In the genomic region with DNA sequence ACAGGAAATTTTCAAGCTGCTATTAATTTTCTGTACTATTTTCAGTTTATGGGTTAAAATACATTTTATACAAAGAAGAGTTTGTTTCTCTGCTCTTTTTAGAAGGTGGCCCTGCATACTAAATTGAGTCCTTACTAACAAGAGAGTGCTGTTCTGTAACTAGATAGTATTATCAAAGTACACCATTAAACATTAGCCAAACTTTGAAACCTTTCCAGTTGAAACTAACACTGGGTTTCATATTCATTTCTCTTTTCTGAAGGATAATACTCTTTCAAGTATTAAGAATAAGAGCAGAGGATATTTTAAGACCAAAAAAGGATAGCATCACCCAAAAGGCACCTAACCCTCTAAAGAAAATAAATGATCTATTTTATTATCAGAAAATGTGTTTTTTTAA, we compare ENCODE assay signal across 17 cellular contexts. TPM values are rescaled to one million over a fixed set of nuclear protein-coding genes. Genes with fewer than 3 reads are reported as not detected.
DNase-seq lines count a peak whose midpoint lies in the region; ATAC-seq lines count a peak whose summit lies in the region.
"Had no signal": no experiment of that assay in that cellular context is flagged by ENCODE, and none has a peak within 500 bp of the region (broad histone marks: within the 10 kb centered on the region; RNA-seq: fewer than 3 reads in every experiment).

No MANE protein-coding gene starts in this region.

- H3K4me1 Mint-ChIP-seq in activated naive CD8-positive, alpha-beta T cell (ENCODE audit: low read depth) = peaks cover 19% of the 10 kb centered on the region
- H3K4me1 Mint-ChIP-seq in activated naive CD8-positive, alpha-beta T cell treated with anti-CD3 and anti-CD28 coated beads for 36 hours = peaks cover 29% of the 10 kb centered on the region

- H3K36me3 Mint-ChIP-seq in activated naive CD8-positive, alpha-beta T cell = no peaks in the 10 kb centered on the region
- H3K36me3 Mint-ChIP-seq in activated naive CD8-positive, alpha-beta T cell treated with anti-CD3 and anti-CD28 coated beads for 36 hours = peaks cover 5% of the 10 kb centered on the region

- DNase-seq in activated naive CD8-positive, alpha-beta T cell treated with anti-CD3 and anti-CD28 coated beads for 36 hours = no peak
- DNase-seq in caudate nucleus (lab: John Stamatoyannopoulos, UW) (no peak), NCI-H69 (lab: John Stamatoyannopoulos, UW) (no peak)
- DNase-seq: DMS 273 treated with DMSO at 0.1 percent for 48 hours; mucosa of descending colon; NCI-H1105 treated with DMSO at 0.1 percent for 48 hours; NCI-H2227 treated with DMSO at 0.1 percent for 48 hours; stimulated activated CD8-positive, alpha-beta memory T cell treated with anti-CD3 and anti-CD28 coated beads, Interleukin-4, amount 100 ng/mL, for 48 hours; T-helper 1 cell; transverse colon had no signal

- no peak overlapping the region for H3K4me3 ChIP-seq in skeletal muscle tissue (ENCODE audit: low read length in 3 of 3)
- H3K4me3 ChIP-seq: HAP-1, mucosa of descending colon, prostate gland, transverse colon had no signal

- peak overlapping the region in 2 of 3 donors; percentile 9 to 36 for H3K9ac ChIP-seq in skeletal muscle tissue (ENCODE audit: low read depth in 1 of 3, low read length in 3 of 3)

- H3K4me3 Mint-ChIP-seq in activated naive CD8-positive, alpha-beta T cell = no peak overlapping the region
- no peak overlapping the region for H3K4me3 Mint-ChIP-seq in activated naive CD8-positive, alpha-beta T cell treated with anti-CD3 and anti-CD28 coated beads for 36 hours

- H3K36me3 ChIP-seq in skeletal muscle tissue (ENCODE audit: control insufficient read depth in 3 of 3, insufficient read depth in 3 of 3, low read length in 3 of 3) = peaks cover 14 to 16% (median 16%) of the 10 kb centered on the region in 3 donors
- H3K36me3 ChIP-seq: HAP-1, prostate gland had no signal

- ATAC-seq in HG02938 (IDR thresholded peaks at IDR 0.05; ENCODE audit: unreplicated experiment) = peak; percentile 44
- no peak for ATAC-seq in HG02870 (IDR thresholded peaks at IDR 0.05; ENCODE audit: unreplicated experiment)
- no peak for ATAC-seq in HG02610 (IDR thresholded peaks at IDR 0.05; ENCODE audit: unreplicated experiment)
- ATAC-seq: mucosa of descending colon had no signal

- H3K27ac ChIP-seq in caudate nucleus (ENCODE audit: low read depth, low read length) = peak overlapping the region; percentile 44
- H3K27ac ChIP-seq in skeletal muscle tissue (ENCODE audit: low read depth, low read length) = peak overlapping the region; percentile 6
- H3K27ac ChIP-seq: prostate gland, transverse colon had no signal

- H3K27me3 ChIP-seq in skeletal muscle tissue (ENCODE audit: control insufficient read depth in 3 of 3, insufficient read depth in 3 of 3, low read length in 3 of 3) = no peaks in the 10 kb centered on the region
- H3K27me3 ChIP-seq: transverse colon had no signal

- no peaks in the 10 kb centered on the region for H3K9me3 Mint-ChIP-seq in activated naive CD8-positive, alpha-beta T cell (ENCODE audit: low read depth)
- no peaks in the 10 kb centered on the region for H3K9me3 Mint-ChIP-seq in activated naive CD8-positive, alpha-beta T cell treated with anti-CD3 and anti-CD28 coated beads for 36 hours

- H3K27me3 Mint-ChIP-seq in activated naive CD8-positive, alpha-beta T cell = no peaks in the 10 kb centered on the region
- H3K27me3 Mint-ChIP-seq in activated naive CD8-positive, alpha-beta T cell treated with anti-CD3 and anti-CD28 coated beads for 36 hours = no peaks in the 10 kb centered on the region

- peaks cover 8 to 17% (median 16%) of the 10 kb centered on the region in 3 donors for H3K4me1 ChIP-seq in skeletal muscle tissue (ENCODE audit: control insufficient read depth in 3 of 3, insufficient read depth in 3 of 3, low read length in 3 of 3)
- H3K4me1 ChIP-seq: prostate gland had no signal

- H3K9me3 ChIP-seq in skeletal muscle tissue (ENCODE audit: control insufficient read depth in 3 of 3, low read length in 3 of 3) = no peaks in the 10 kb centered on the region
- H3K9me3 ChIP-seq: HAP-1, mucosa of descending colon, prostate gland, transverse colon had no signal

- H3K27ac Mint-ChIP-seq in activated naive CD8-positive, alpha-beta T cell = peak overlapping the region; percentile 10
- H3K27ac Mint-ChIP-seq in activated naive CD8-positive, alpha-beta T cell treated with anti-CD3 and anti-CD28 coated beads for 36 hours = no peak overlapping the region

RNA-seq across cellular contexts. Expression of a gene that starts 47.2 kb away (rescaled TPM):
- total RNA-seq in activated naive CD8-positive, alpha-beta T cell treated with anti-CD3 and anti-CD28 coated beads for 36 hours = 100 to 1,000 TPM; 147 to 149 TPM
- total RNA-seq in skeletal muscle tissue = 124 TPM
